8 cellular contexts compared by ENCODE assay signal in the genomic region with DNA sequence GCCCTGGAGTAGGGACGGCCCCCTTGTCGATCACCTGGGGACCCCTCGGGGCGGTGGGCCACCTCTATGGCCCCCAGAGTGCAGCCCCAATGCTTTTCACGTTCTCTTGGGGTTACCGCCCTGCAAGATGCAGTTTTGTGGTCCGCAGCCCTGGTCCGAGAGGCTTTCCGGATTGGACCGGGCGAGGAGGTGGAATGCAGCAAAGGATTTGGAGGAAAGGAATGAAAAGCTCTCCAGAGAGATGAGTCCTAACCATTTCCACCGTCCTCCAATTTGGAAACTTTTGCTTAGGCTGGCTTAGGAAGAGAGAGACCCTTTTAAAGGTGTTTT. TPM values are rescaled to one million over a fixed set of nuclear protein-coding genes. Genes with fewer than 3 reads are reported as not detected.
DNase-seq lines count a peak whose midpoint lies in the region; ATAC-seq and TF ChIP-seq lines count a peak whose summit lies in the region.

No MANE protein-coding gene starts in this region.

- ATAC-seq in GM21723 (IDR thresholded peaks at IDR 0.05; ENCODE audit: unreplicated experiment) = no peak

- no peak for DNase-seq in activated naive CD4-positive, alpha-beta T cell treated with anti-CD3 and anti-CD28 coated beads for 36 hours
- DNase-seq in activated naive CD4-positive, alpha-beta T cell treated with anti-CD3 and anti-CD28 coated beads, Interleukin-2, amount 50 U/mL, for 16 hours = no peak
- no peak for DNase-seq in SK-N-SH
- DNase-seq in fibroblast of peridontal ligament (ENCODE audit: extremely low read depth) = peak; percentile 45
- peak; percentile 90 for DNase-seq in osteoblast (ENCODE audit: insufficient read length, low spot score, missing footprints)
- no peak for DNase-seq in germinal center (ENCODE audit: low spot score)
- no peak for DNase-seq in GM13976 (ENCODE audit: low spot score)

- intact Hi-C loops in activated naive CD4-positive, alpha-beta T cell treated with anti-CD3 and anti-CD28 coated beads for 36 hours (cut with micrococcal nuclease) = loop anchor here (1.0 kb wide), 1 partner anchor 69 kb away; the partner anchor contains the start of gene SLC25A5

- H3K9me3 ChIP-seq in SK-N-SH (no peaks in the 10 kb centered on the region), osteoblast (ENCODE audit: low read depth, low read length) (no peaks in the 10 kb centered on the region)

- H3K27me3 Mint-ChIP-seq in activated naive CD4-positive, alpha-beta T cell treated with anti-CD3 and anti-CD28 coated beads for 36 hours (ENCODE audit: low read depth) = no peaks in the 10 kb centered on the region

- peaks cover 5% of the 10 kb centered on the region; the same call in 1 of the 2 replicates for H3K27me3 ChIP-seq in SK-N-SH (ENCODE audit: insufficient read depth)
- H3K27me3 ChIP-seq in osteoblast (ENCODE audit: insufficient read depth, low read length) = no peaks in the 10 kb centered on the region

- no peaks in the 10 kb centered on the region for H3K36me3 ChIP-seq in SK-N-SH (replicated peaks in 1 of 2; ENCODE audit: control insufficient read depth in 1 of 2, insufficient read depth in 2 of 2, low read length in 1 of 2)
- H3K36me3 ChIP-seq in osteoblast (ENCODE audit: insufficient read depth, low read length) = no peaks in the 10 kb centered on the region

- no peak overlapping the region for H3K27ac Mint-ChIP-seq in activated naive CD4-positive, alpha-beta T cell treated with anti-CD3 and anti-CD28 coated beads for 36 hours

- H3K4me1 ChIP-seq in SK-N-SH (ENCODE audit: control insufficient read depth in 1 of 2, insufficient read depth in 2 of 2, low read depth in 1 of 2, low read length in 1 of 2) = no peaks in the 10 kb centered on the region
- peaks cover 11% of the 10 kb centered on the region for H3K4me1 ChIP-seq in osteoblast (ENCODE audit: insufficient read depth, low read length)

- H4K20me1 ChIP-seq in SK-N-SH (ENCODE audit: insufficient read depth) (no peaks in the 10 kb centered on the region), osteoblast (ENCODE audit: insufficient read depth, low read length) (peaks cover 5% of the 10 kb centered on the region)

- H3K9me2 ChIP-seq in SK-N-SH = no peaks in the 10 kb centered on the region

- H3K9ac ChIP-seq in SK-N-SH = peak overlapping the region; percentile 73; the same call in 1 of the 2 replicates

- CTCF ChIA-PET in activated naive CD4-positive, alpha-beta T cell treated with anti-CD3 and anti-CD28 coated beads for 36 hours (lab: Charles Lee) = no interaction called here
- CTCF ChIA-PET in SK-N-SH (lab: Yijun Ruan, JAX) = no interaction called here

- in situ Hi-C loops in GM13976 (cut with MboI; ENCODE audit: low sequenced_read_pairs, unreplicated experiment) = no loop called here

- WGBS in SK-N-SH (ENCODE audit: low lambda C conversion rate) = 5% methylated on average over 8 of the region's 12 CpGs

- POLR2A ChIA-PET in SK-N-SH (lab: Yijun Ruan, JAX) = no interaction called here

- H3K9me3 Mint-ChIP-seq in activated naive CD4-positive, alpha-beta T cell treated with anti-CD3 and anti-CD28 coated beads for 36 hours = no peaks in the 10 kb centered on the region

- H3K4me3 ChIP-seq in SK-N-SH (ENCODE audit: low read depth in 2 of 2, low read length in 1 of 2) (peak overlapping the region; percentile 51 to 64), osteoblast (ENCODE audit: insufficient read depth, low read length) (peak overlapping the region; percentile 75)

- H3K4me3 Mint-ChIP-seq in activated naive CD4-positive, alpha-beta T cell treated with anti-CD3 and anti-CD28 coated beads for 36 hours = peak overlapping the region; percentile 52

- no peak for TF ChIP-seq CTCF in SK-N-SH (IDR thresholded peaks at IDR 0.05)
- no peak for TF ChIP-seq CTCF in osteoblast (IDR thresholded peaks at IDR 0.05; ENCODE audit: extremely low read depth, low read depth, low read length)
- no peak for TF ChIP-seq CTCF in GM13976 (IDR thresholded peaks at IDR 0.05; ENCODE audit: borderline replicate concordance, control extremely low read depth, extremely low read depth, insufficient read depth, missing control alignments)

- TF ChIP-seq RAD21 in SK-N-SH (IDR thresholded peaks at IDR 0.05; ENCODE audit: low read length) = no peak

- no peaks in the 10 kb centered on the region for H3K36me3 Mint-ChIP-seq in activated naive CD4-positive, alpha-beta T cell treated with anti-CD3 and anti-CD28 coated beads for 36 hours (ENCODE audit: low read depth)

- no peak overlapping the region for H2AFZ ChIP-seq in SK-N-SH (ENCODE audit: low read depth)
- peak overlapping the region; percentile 72 for H2AFZ ChIP-seq in osteoblast (ENCODE audit: low read length)

- H3K4me1 Mint-ChIP-seq in activated naive CD4-positive, alpha-beta T cell treated with anti-CD3 and anti-CD28 coated beads for 36 hours (ENCODE audit: low read depth) = peaks cover 11% of the 10 kb centered on the region

- H3K4me2 ChIP-seq in SK-N-SH (peak overlapping the region; percentile 74), osteoblast (ENCODE audit: insufficient read depth, low read length) (peak overlapping the region; percentile 78)

- H3K27ac ChIP-seq in SK-N-SH (ENCODE audit: low read depth in 2 of 2, low read length in 1 of 2) (no peak overlapping the region), osteoblast (ENCODE audit: low read depth, low read length) (peak overlapping the region; percentile 33)

- TF ChIP-seq EP300 in SK-N-SH (IDR thresholded peaks at IDR 0.05; ENCODE audit: borderline replicate concordance in 1 of 2, low read depth in 1 of 2, low read length in 1 of 2) = no peak

- no peaks in the 10 kb centered on the region for H3F3A ChIP-seq in SK-N-SH (replicated peaks; ENCODE audit: insufficient read depth)

- peaks cover 11% of the 10 kb centered on the region; the same call in 1 of the 2 replicates for H3K79me2 ChIP-seq in SK-N-SH (ENCODE audit: insufficient read depth)
- H3K79me2 ChIP-seq in osteoblast (ENCODE audit: insufficient read depth, low read length) = peaks cover 43% of the 10 kb centered on the region

TF ChIP-seq in SK-N-SH, 30 proteins besides CTCF, POLR2A, EP300 and RAD21:
- TF ChIP-seq, protein P1, sequence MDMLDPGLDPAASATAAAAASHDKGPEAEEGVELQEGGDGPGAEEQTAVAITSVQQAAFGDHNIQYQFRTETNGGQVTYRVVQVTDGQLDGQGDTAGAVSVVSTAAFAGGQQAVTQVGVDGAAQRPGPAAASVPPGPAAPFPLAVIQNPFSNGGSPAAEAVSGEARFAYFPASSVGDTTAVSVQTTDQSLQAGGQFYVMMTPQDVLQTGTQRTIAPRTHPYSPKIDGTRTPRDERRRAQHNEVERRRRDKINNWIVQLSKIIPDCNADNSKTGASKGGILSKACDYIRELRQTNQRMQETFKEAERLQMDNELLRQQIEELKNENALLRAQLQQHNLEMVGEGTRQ (IDR thresholded peaks at IDR 0.05; ENCODE audit: borderline replicate concordance, low read depth, low read length) = no peak
- TF ChIP-seq SMC3 (IDR thresholded peaks at IDR 0.05; ENCODE audit: low read depth, low read length) (no peak), GABPA (IDR thresholded peaks at IDR 0.05; ENCODE audit: low read depth) (no peak), MEF2A (IDR thresholded peaks at IDR 0.05; ENCODE audit: borderline replicate concordance, low read depth) (no peak), USF1 (IDR thresholded peaks at IDR 0.05; ENCODE audit: borderline replicate concordance, low read depth) (no peak)
TF ChIP-seq in SK-N-SH: peak in this region for 0.

RNA-seq across cellular contexts. Expression of gene SLC25A43, which starts 0.6 kb away (rescaled TPM):
- 1 to 10 TPM; 2.9 to 3.2 TPM for total RNA-seq in activated naive CD4-positive, alpha-beta T cell treated with anti-CD3 and anti-CD28 coated beads for 36 hours
- polyA plus RNA-seq in SK-N-SH (2012; rRNA removed) = 7.5 and 13.2 TPM in 2 replicates
- 17.8 TPM in 2 replicates for polyA plus RNA-seq in SK-N-SH (2012; cell fraction: cytosol; rRNA removed)
- 6.0 and 8.5 TPM in 2 replicates for polyA plus RNA-seq in SK-N-SH (2012; cell fraction: nucleus; rRNA removed)
- total RNA-seq in osteoblast = 23.5 and 24.8 TPM in 2 replicates

Comparison
In these comparisons a context has a peak if more than half of its experiments do, and no peak if none do; other contexts are left out.
1. DNase-seq: peak in fibroblast of peridontal ligament (single experiment) and osteoblast (single experiment); none in activated naive CD4-positive, alpha-beta T cell treated with anti-CD3 and anti-CD28 coated beads for 36 hours (single experiment), activated naive CD4-positive, alpha-beta T cell treated with anti-CD3 and anti-CD28 coated beads, Interleukin-2, amount 50 U/mL, for 16 hours (single experiment), SK-N-SH (single experiment), germinal center (single experiment) and GM13976 (single experiment).